Comparison of ENCODE assay signal across 23 cellular contexts in the genomic region with DNA sequence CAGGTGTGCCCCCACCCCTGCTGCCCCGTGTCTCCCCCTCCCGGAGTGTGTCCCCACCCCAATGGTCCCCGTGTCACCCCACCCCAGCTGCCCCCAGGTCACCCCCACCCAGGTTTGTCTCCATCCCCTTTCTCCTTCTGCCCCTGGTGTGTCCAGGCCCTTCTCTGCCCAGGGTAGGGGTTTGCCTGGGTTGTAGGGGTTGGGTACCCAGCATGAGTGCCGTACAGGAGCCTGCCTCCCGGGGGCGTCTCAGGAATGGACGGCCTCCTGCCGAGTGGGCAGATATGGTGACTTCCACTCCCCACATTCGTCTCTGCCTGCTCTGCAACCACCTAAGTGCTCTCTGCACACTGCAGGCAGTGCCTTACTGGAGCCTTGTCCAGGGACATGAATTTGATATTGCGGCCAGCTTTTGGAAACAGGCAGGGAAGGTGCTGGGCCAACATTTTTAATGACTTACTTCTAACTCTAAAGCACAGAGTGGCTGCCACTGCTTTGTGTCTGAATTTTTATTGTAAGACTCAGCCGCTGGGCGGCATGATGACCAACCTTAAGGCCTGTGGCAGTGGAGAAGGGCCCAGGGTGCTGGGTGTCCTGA. TPM values are rescaled to one million over a fixed set of nuclear protein-coding genes. Genes with fewer than 3 reads are reported as not detected.
DNase-seq lines count a peak whose midpoint lies in the region; ATAC-seq and TF ChIP-seq lines count a peak whose summit lies in the region.
"Had no signal": no experiment of that assay in that cellular context is flagged by ENCODE, and none has a peak within 500 bp of the region (broad histone marks: within the 10 kb centered on the region; RNA-seq: fewer than 3 reads in every experiment).

No MANE protein-coding gene starts in this region.

- peak; percentile 43 for DNase-seq in activated effector memory CD4-positive, alpha-beta T cell treated with anti-CD3 and anti-CD28 coated beads, Interleukin-2, amount 50 U/mL, for 16 hours
- DNase-seq in activated effector memory CD4-positive, alpha-beta T cell treated with Interleukin-2 at 50 U/mL for 16 hours: no peak
- peak; percentile 27 for DNase-seq in HEK293T (ENCODE audit: extremely low spot score)
- DNase-seq in glutamatergic neuron: peak; percentile 19
- peak in 1 of 2 donors; percentile 54 for DNase-seq in gastrocnemius medialis
- DNase-seq in CD1c-positive myeloid dendritic cell (ENCODE audit: extremely low spot score): no peak
- DNase-seq in NCI-H146 treated with DMSO at 0.1 percent for 48 hours (lab: John Stamatoyannopoulos, UW; ENCODE audit: unreplicated experiment): no peak
- DNase-seq: CD4-positive, CD25-positive, alpha-beta regulatory T cell; COR-L47; DMS 273 treated with DMSO at 0.1 percent for 48 hours; DND-41; HCEC 1CT; KBM-7; NCI-H1105 treated with DMSO at 0.1 percent for 48 hours; NCI-H1694 treated with DMSO at 0.1 percent for 48 hours; NCI-H524; NCI-H82; OCI-M1; SJCRH30 had no signal

- TF ChIP-seq CTCF in glutamatergic neuron (IDR thresholded peaks at IDR 0.05; ENCODE audit: partially characterized antibody, unreplicated experiment) (no peak), gastrocnemius medialis (IDR thresholded peaks at IDR 0.05 in 4 of 5, conservative IDR thresholded peaks at IDR 0.05 in 1 of 5) (no peak)

- peak in 1 of 2 donors; percentile 10 for TF ChIP-seq POLR2A in gastrocnemius medialis (IDR thresholded peaks at IDR 0.05)

- H3K27me3 Mint-ChIP-seq in glutamatergic neuron (ENCODE audit: unreplicated experiment): peaks cover 6% of the 10 kb centered on the region
- H3K27me3 Mint-ChIP-seq: CD4-positive, CD25-positive, alpha-beta regulatory T cell had no signal

- H3K4me3 ChIP-seq in gastrocnemius medialis: no peak overlapping the region
- H3K4me3 ChIP-seq: SJCRH30 had no signal

- H3K9me3 ChIP-seq in gastrocnemius medialis: no peaks in the 10 kb centered on the region
- H3K9me3 ChIP-seq: SJCRH30 had no signal

- in situ Hi-C loops in gastrocnemius medialis (cut with MboI; ENCODE audit: low sequenced_read_pairs in 4 of 4): no loop called here

- POLR2A ChIA-PET in HEK293T (lab: Yijun Ruan, JAX): no interaction called here

- H3K36me3 ChIP-seq in gastrocnemius medialis: peaks cover 0 to 1% of the 10 kb centered on the region in 2 donors
- H3K36me3 ChIP-seq: SJCRH30 had no signal

- peaks cover 11% of the 10 kb centered on the region for H3K9me3 Mint-ChIP-seq in glutamatergic neuron (ENCODE audit: unreplicated experiment)
- H3K9me3 Mint-ChIP-seq: CD4-positive, CD25-positive, alpha-beta regulatory T cell had no signal

- intact Hi-C loops in gastrocnemius medialis (cut with DNase I; ENCODE audit: low total_unique reads): no loop called here

- peaks cover 16% of the 10 kb centered on the region for H3K4me1 Mint-ChIP-seq in glutamatergic neuron (ENCODE audit: low read depth, unreplicated experiment)

- H3K36me3 Mint-ChIP-seq in glutamatergic neuron (ENCODE audit: unreplicated experiment): no peaks in the 10 kb centered on the region
- H3K36me3 Mint-ChIP-seq: CD4-positive, CD25-positive, alpha-beta regulatory T cell had no signal

- H3K4me1 ChIP-seq in gastrocnemius medialis: peaks cover 36 to 56% of the 10 kb centered on the region in 2 donors
- H3K4me1 ChIP-seq: SJCRH30 had no signal

- H3K27ac ChIP-seq in gastrocnemius medialis: peak overlapping the region; percentile 75 to 100 (median 78)
- H3K27ac ChIP-seq: 22Rv1, SJCRH30 had no signal

- CTCF ChIA-PET in HEK293T (lab: Yijun Ruan, JAX): no interaction called here

- no peaks in the 10 kb centered on the region for H3K27me3 ChIP-seq in gastrocnemius medialis
- H3K27me3 ChIP-seq: SJCRH30 had no signal

- no peak overlapping the region for H3K4me3 Mint-ChIP-seq in glutamatergic neuron (ENCODE audit: unreplicated experiment)
- H3K4me3 Mint-ChIP-seq: CD4-positive, CD25-positive, alpha-beta regulatory T cell had no signal

- ATAC-seq in gastrocnemius medialis: peak; percentile 24 to 32
- no peak for ATAC-seq in GM21423 (IDR thresholded peaks at IDR 0.05; ENCODE audit: unreplicated experiment)

- no peak overlapping the region for H3K27ac Mint-ChIP-seq in glutamatergic neuron (ENCODE audit: unreplicated experiment)

TF ChIP-seq in HEK293T, 16 proteins besides CTCF, POLR2A, EP300 and RAD21:
- TF ChIP-seq ARNT (IDR thresholded peaks at IDR 0.05) (no peak), L3MBTL2 (conservative IDR thresholded peaks at IDR 0.05) (no peak), BHLHE40 (IDR thresholded peaks at IDR 0.05; ENCODE audit: borderline replicate concordance) (no peak), ZNF384 (IDR thresholded peaks at IDR 0.05) (no peak), CTBP1 (IDR thresholded peaks at IDR 0.05; ENCODE audit: borderline replicate concordance) (no peak), HDGF (IDR thresholded peaks at IDR 0.05; ENCODE audit: borderline replicate concordance) (no peak), NFRKB (IDR thresholded peaks at IDR 0.05) (no peak)
- TF ChIP-seq, protein P1, sequence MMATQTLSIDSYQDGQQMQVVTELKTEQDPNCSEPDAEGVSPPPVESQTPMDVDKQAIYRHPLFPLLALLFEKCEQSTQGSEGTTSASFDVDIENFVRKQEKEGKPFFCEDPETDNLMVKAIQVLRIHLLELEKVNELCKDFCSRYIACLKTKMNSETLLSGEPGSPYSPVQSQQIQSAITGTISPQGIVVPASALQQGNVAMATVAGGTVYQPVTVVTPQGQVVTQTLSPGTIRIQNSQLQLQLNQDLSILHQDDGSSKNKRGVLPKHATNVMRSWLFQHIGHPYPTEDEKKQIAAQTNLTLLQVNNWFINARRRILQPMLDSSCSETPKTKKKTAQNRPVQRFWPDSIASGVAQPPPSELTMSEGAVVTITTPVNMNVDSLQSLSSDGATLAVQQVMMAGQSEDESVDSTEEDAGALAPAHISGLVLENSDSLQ (IDR thresholded peaks at IDR 0.05): no peak
TF ChIP-seq in HEK293T: peak in this region for 0.

RNA-seq across cellular contexts. Expression of a gene that starts 6.7 kb away (rescaled TPM):
- not detected for total RNA-seq in glutamatergic neuron (ENCODE audit: unreplicated experiment)
- 10 to 100 TPM; 11.6 to 39.0 (median 27.2) TPM for total RNA-seq in gastrocnemius medialis
- total RNA-seq: CD4-positive, CD25-positive, alpha-beta regulatory T cell; G401; RPMI7951; SJCRH30 had no signal

RNA-seq across cellular contexts. Expression of a gene that starts 20.0 kb away (rescaled TPM):
- total RNA-seq in glutamatergic neuron (ENCODE audit: unreplicated experiment): 11.9 TPM
- 10 to 100 TPM in 1 of 4 donors, 1 to 10 TPM in 3; 5.7 to 11.1 (median 7.8) TPM for total RNA-seq in gastrocnemius medialis

RNA-seq across cellular contexts. Expression of a gene that starts 20.1 kb away (rescaled TPM):
- total RNA-seq in glutamatergic neuron (ENCODE audit: unreplicated experiment): 81.3 TPM
- 100 to 1,000 TPM; 146 to 277 (median 207) TPM for total RNA-seq in gastrocnemius medialis

Comparison
In these comparisons a context has a peak if more than half of its experiments do, and no peak if none do; other contexts are left out.
1. DNase-seq: peak in activated effector memory CD4-positive, alpha-beta T cell treated with anti-CD3 and anti-CD28 coated beads, Interleukin-2, amount 50 U/mL, for 16 hours (single experiment), HEK293T (single experiment) and glutamatergic neuron (single experiment); none in activated effector memory CD4-positive, alpha-beta T cell treated with Interleukin-2 at 50 U/mL for 16 hours (single experiment), CD1c-positive myeloid dendritic cell (single experiment) and NCI-H146 treated with DMSO at 0.1 percent for 48 hours (single experiment).
2. RNA of a gene that starts 6.7 kb away (total RNA-seq): 11.6 to 39.0 TPM in gastrocnemius medialis; not detected in glutamatergic neuron (single experiment); every median in the first group is over 10 times any median in the second.